Comparison of ENCODE assay signal across 1 cellular context in the genomic region with DNA sequence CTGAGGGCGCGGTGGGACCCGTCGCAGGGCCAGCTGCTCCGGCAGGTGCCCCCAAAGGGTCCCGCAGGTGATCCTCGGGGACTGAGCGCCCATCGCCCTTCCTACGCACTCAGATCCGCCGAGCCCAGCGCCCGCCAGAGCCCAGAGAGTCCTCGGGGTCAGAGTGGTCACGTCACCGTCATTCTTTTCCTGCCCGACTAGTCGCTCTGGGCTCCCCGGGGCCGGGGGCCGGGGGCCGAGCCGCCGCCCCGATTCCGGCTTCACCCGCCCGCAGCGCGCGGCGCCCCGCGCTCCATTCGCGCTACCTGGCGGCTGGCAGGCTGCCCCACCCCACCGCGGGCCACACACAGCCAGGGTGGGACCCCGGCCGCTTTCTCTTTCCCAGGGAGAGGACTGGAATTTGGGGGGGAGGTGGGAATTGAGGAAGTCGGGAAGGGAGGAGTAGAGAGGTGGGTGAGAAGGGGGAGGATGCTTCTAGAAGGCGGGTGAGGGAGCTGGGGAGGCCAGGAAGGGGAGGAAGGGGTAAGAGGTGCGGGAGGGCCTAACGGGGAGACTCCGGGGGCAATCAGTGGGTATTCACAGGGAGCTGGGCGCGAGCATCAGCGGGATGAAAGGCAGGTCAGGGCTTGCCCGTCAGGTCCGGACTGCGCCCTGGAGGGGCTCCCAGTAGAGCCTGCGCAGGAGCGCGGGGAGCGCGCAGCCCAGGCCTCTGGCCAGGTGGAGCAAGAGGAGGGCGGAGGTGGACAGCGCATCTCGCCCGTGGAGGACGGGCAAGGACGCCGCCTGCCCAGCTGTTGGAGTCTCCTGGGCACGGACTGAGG.
TF ChIP-seq lines count a peak whose summit lies in the region.

No MANE protein-coding gene starts in this region.

TF ChIP-seq in WTC11, 78 proteins besides CTCF, POLR2A, EP300 and RAD21 (continued from another document):
- TF ChIP-seq ZBTB43 (CRISPR knock-in tag; IDR thresholded peaks at IDR 0.05) (peak; percentile 86), TCF7 (CRISPR knock-in tag; IDR thresholded peaks at IDR 0.05; ENCODE audit: low read depth) (no peak), ETV6 (CRISPR knock-in tag; IDR thresholded peaks at IDR 0.05) (no peak; the same call in 1 of the 2 replicates), ZNF138 (CRISPR knock-in tag; conservative IDR thresholded peaks at IDR 0.05) (no peak), TP53 (CRISPR knock-in tag; IDR thresholded peaks at IDR 0.05) (peak; percentile 53; the same call in 1 of the 2 replicates), TEAD1 (CRISPR knock-in tag; IDR thresholded peaks at IDR 0.05) (peak; percentile 8), OVOL2 (CRISPR knock-in tag; IDR thresholded peaks at IDR 0.05; ENCODE audit: borderline replicate concordance) (no peak)
- TF ChIP-seq, protein P1, sequence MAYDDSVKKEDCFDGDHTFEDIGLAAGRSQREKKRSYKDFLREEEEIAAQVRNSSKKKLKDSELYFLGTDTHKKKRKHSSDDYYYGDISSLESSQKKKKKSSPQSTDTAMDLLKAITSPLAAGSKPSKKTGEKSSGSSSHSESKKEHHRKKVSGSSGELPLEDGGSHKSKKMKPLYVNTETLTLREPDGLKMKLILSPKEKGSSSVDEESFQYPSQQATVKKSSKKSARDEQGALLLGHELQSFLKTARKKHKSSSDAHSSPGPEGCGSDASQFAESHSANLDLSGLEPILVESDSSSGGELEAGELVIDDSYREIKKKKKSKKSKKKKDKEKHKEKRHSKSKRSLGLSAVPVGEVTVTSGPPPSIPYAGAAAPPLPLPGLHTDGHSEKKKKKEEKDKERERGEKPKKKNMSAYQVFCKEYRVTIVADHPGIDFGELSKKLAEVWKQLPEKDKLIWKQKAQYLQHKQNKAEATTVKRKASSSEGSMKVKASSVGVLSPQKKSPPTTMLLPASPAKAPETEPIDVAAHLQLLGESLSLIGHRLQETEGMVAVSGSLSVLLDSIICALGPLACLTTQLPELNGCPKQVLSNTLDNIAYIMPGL (CRISPR knock-in tag; IDR thresholded peaks at IDR 0.05), result 0 out of 2 replicates have a peak, but pooled peaks have one; percentile 51
- TF ChIP-seq, protein P2, sequence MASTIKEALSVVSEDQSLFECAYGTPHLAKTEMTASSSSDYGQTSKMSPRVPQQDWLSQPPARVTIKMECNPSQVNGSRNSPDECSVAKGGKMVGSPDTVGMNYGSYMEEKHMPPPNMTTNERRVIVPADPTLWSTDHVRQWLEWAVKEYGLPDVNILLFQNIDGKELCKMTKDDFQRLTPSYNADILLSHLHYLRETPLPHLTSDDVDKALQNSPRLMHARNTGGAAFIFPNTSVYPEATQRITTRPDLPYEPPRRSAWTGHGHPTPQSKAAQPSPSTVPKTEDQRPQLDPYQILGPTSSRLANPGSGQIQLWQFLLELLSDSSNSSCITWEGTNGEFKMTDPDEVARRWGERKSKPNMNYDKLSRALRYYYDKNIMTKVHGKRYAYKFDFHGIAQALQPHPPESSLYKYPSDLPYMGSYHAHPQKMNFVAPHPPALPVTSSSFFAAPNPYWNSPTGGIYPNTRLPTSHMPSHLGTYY (CRISPR knock-in tag; IDR thresholded peaks at IDR 0.05), result peak; percentile 82; the same call in 1 of the 2 replicates
